Comparison of ENCODE assay signal across 25 cellular contexts in genomic region chr5:110855961-110856360, GRCh38.
DNase-seq lines count a peak whose midpoint lies in the region; ATAC-seq and TF ChIP-seq lines count a peak whose summit lies in the region.
"Had no signal": no experiment of that assay in that cellular context is flagged by ENCODE, and none has a peak within 500 bp of the region (broad histone marks: within the 10 kb centered on the region; RNA-seq: fewer than 3 reads in every experiment).

No MANE protein-coding gene starts in this region.

- TF ChIP-seq EP300 in sigmoid colon (IDR thresholded peaks at IDR 0.05), result no peak

- BruUV-seq in IMR-90 (replicated peaks; lab: Mats Ljungman, UMichigan), result no TSS peak

- 0 out of 3 replicates have a peak overlapping the region, but pooled peaks have one; percentile 45 for H2BK15ac ChIP-seq in IMR-90 (ENCODE audit: low read depth, low read length)

- H3K4ac ChIP-seq in IMR-90 (ENCODE audit: low read depth, low read length), result no peak overlapping the region

- no CpG with 5 or more reads among the region's 1 CpG for WGBS in IMR-90 (ENCODE audit: extremely low coverage in 2 of 2, insufficient read length in 1 of 2), 2 experiments
- WGBS in sigmoid colon, 2 donors, result 77% methylated on average over 1 of the region's 1 CpG

- no peak overlapping the region for H3K4me3 Mint-ChIP-seq in neural crest cell
- H3K4me3 Mint-ChIP-seq: CD14-positive monocyte; CD4-positive, alpha-beta memory T cell; CD4-positive, CD25-positive, alpha-beta regulatory T cell; CD8-positive, alpha-beta memory T cell had no signal

- H3K79me1 ChIP-seq in IMR-90 (ENCODE audit: low read depth in 1 of 2, low read length in 2 of 2), result no peaks in the 10 kb centered on the region

- H4K91ac ChIP-seq in IMR-90 (ENCODE audit: insufficient read depth, low read depth, low read length), result no peak overlapping the region

- no peak overlapping the region for H2AFZ ChIP-seq in IMR-90 (replicated peaks; ENCODE audit: low read length, poor library complexity)

- no peak for TF ChIP-seq RAD21 in IMR-90 (IDR thresholded peaks at IDR 0.05; ENCODE audit: low read length)

- POLR2A ChIA-PET in IMR-90 (lab: Charles Lee; ENCODE audit: unreplicated experiment), result no interaction called here

- no peak overlapping the region for H4K5ac ChIP-seq in IMR-90 (ENCODE audit: low read depth, low read length)

- H3K56ac ChIP-seq in IMR-90 (ENCODE audit: extremely low read depth, insufficient read depth, low read length), result no peak overlapping the region

- no peak overlapping the region for H3K18ac ChIP-seq in IMR-90 (ENCODE audit: low read depth, low read length)

- no peak overlapping the region for H2BK5ac ChIP-seq in IMR-90 (ENCODE audit: low read depth, low read length, poor library complexity, severe bottlenecking)

- TF ChIP-seq POLR2A in IMR-90 (IDR thresholded peaks at IDR 0.05; ENCODE audit: low read depth, low read length) (no peak), sigmoid colon (IDR thresholded peaks at IDR 0.05) (no peak)

- peaks cover 7% of the 10 kb centered on the region; the same call in 1 of the 2 replicates for H3K4me1 ChIP-seq in IMR-90 (ENCODE audit: control insufficient read depth, insufficient read depth, low read length)
- peaks cover 0 to 23% (median 8%) of the 10 kb centered on the region in 4 donors for H3K4me1 ChIP-seq in sigmoid colon
- H3K4me1 ChIP-seq: BE2C had no signal

- no peaks in the 10 kb centered on the region for H3K4me1 Mint-ChIP-seq in neural crest cell
- H3K4me1 Mint-ChIP-seq: CD14-positive monocyte; CD4-positive, alpha-beta memory T cell; CD4-positive, CD25-positive, alpha-beta regulatory T cell; CD8-positive, alpha-beta memory T cell had no signal

- H2BK20ac ChIP-seq in IMR-90 (ENCODE audit: low read depth, low read length), result no peak overlapping the region

- no peaks in the 10 kb centered on the region for H4K20me1 ChIP-seq in IMR-90 (ENCODE audit: insufficient read depth, low read length)
- H4K20me1 ChIP-seq: BLaER1 had no signal

- no peak for ATAC-seq in IMR-90 (ENCODE audit: low read depth)
- ATAC-seq: GM12878 had no signal

- H3K4me3 ChIP-seq in IMR-90 (ENCODE audit: insufficient read depth, low read depth, low read length) (no peak overlapping the region), sigmoid colon (no peak overlapping the region)
- H3K4me3 ChIP-seq: BLaER1, GM12878 had no signal

- H3K9ac ChIP-seq in IMR-90 (ENCODE audit: low read depth, low read length), result no peak overlapping the region
- H3K9ac ChIP-seq: BLaER1 had no signal

- H2AK9ac ChIP-seq in IMR-90 (replicated peaks; ENCODE audit: low read depth, low read length, poor library complexity), result no peak overlapping the region

- no peak overlapping the region for H2BK120ac ChIP-seq in IMR-90 (ENCODE audit: low read depth, low read length)

- in situ Hi-C loops in IMR-90 (cut with MboI; ENCODE audit: low sequenced_read_pairs), result no loop called here

- 0 out of 2 replicates have a peak, but pooled peaks cover 3% of the 10 kb centered on the region for H3K9me1 ChIP-seq in IMR-90 (ENCODE audit: insufficient read depth, low read length)

- dilution Hi-C loops in IMR-90 (cut with HindIII; ENCODE audit: low sequenced_read_pairs, unreplicated experiment), result no loop called here

- no peak overlapping the region for H3K4me2 ChIP-seq in IMR-90 (ENCODE audit: low read depth, low read length)
- H3K4me2 ChIP-seq: BLaER1 had no signal

- H3K36me3 ChIP-seq in IMR-90 (ENCODE audit: control insufficient read depth, insufficient read depth, low read length) (no peaks in the 10 kb centered on the region), sigmoid colon (no peaks in the 10 kb centered on the region)
- H3K36me3 ChIP-seq: BE2C, BLaER1 had no signal

- TF ChIP-seq CTCF in IMR-90 (conservative IDR thresholded peaks at IDR 0.05; ENCODE audit: low read depth, low read length), result no peak
- TF ChIP-seq CTCF in neural crest cell (conservative IDR thresholded peaks at IDR 0.05), result no peak
- TF ChIP-seq CTCF in sigmoid colon (IDR thresholded peaks at IDR 0.05), result no peak

- peaks cover 8% of the 10 kb centered on the region for H3K27me3 Mint-ChIP-seq in neural crest cell (ENCODE audit: low read depth)

- H3K27me3 ChIP-seq in IMR-90 (ENCODE audit: control insufficient read depth, insufficient read depth, low read length), result no peaks in the 10 kb centered on the region
- no peaks in the 10 kb centered on the region for H3K27me3 ChIP-seq in sigmoid colon
- H3K27me3 ChIP-seq: BE2C, BLaER1 had no signal

- no peak for DNase-seq in IMR-90
- DNase-seq in LHCN-M2 (ENCODE audit: low read depth), result peak; percentile 66
- DNase-seq in neural crest cell (ENCODE audit: low read depth, low spot score), result no peak
- no peak for DNase-seq in OCI-M1 (lab: John Stamatoyannopoulos, UW)
- DNase-seq in sigmoid colon, result no peak
- no peak for DNase-seq in NCI-H187 (lab: John Stamatoyannopoulos, UW)
- DNase-seq in HUDEP-2 (lab: John Stamatoyannopoulos, UW; ENCODE audit: unreplicated experiment in 76 of 76), result no peak
- DNase-seq: 8988T; ACHN; BE2C; C1 segment of cervical spinal cord; CD4-positive, alpha-beta memory T cell; CD4-positive, CD25-positive, alpha-beta regulatory T cell; CD8-positive, alpha-beta memory T cell; COR-L47; DMS 273 treated with DMSO at 0.1 percent for 48 hours; DMS153; DMS53; DMS79; DND-41; EL; GDM1 had no signal

- H3K27ac ChIP-seq in IMR-90 (ENCODE audit: insufficient read depth, low read length) (no peak overlapping the region), sigmoid colon (no peak overlapping the region)
- H3K27ac ChIP-seq: BLaER1 had no signal

- H3K36me3 Mint-ChIP-seq in neural crest cell (ENCODE audit: low read depth), result no peaks in the 10 kb centered on the region
- H3K36me3 Mint-ChIP-seq: CD14-positive monocyte; CD4-positive, alpha-beta memory T cell; CD4-positive, CD25-positive, alpha-beta regulatory T cell; CD8-positive, alpha-beta memory T cell had no signal

- H3K9me3 ChIP-seq in IMR-90 (ENCODE audit: control insufficient read depth, insufficient read depth, low read length), result no peaks in the 10 kb centered on the region
- H3K9me3 ChIP-seq in sigmoid colon, result no peaks in the 10 kb centered on the region
- H3K9me3 ChIP-seq: BE2C, BLaER1 had no signal

- intact Hi-C loops in IMR-90 (cut with micrococcal nuclease) (no loop called here), sigmoid colon (cut with DNase I) (no loop called here)

- no peaks in the 10 kb centered on the region for H3K9me3 Mint-ChIP-seq in neural crest cell

- H3K23ac ChIP-seq in IMR-90 (ENCODE audit: low read depth, low read length), result no peak overlapping the region

- CTCF ChIA-PET in IMR-90 (lab: Yijun Ruan, JAX), result interaction anchor here (0.7 kb wide), 1 partner anchor 10 kb away, joined by 3 read pairs; no protein-coding TSS in a partner anchor

- no peak overlapping the region for H4K8ac ChIP-seq in IMR-90 (ENCODE audit: low read depth in 2 of 2, low read length in 2 of 2)

- H2AK5ac ChIP-seq in IMR-90 (ENCODE audit: low read depth, low read length), result no peak overlapping the region; the same call in 1 of the 2 replicates

- H3K27ac Mint-ChIP-seq in neural crest cell (ENCODE audit: unreplicated experiment), result peak overlapping the region; percentile 55
- H3K27ac Mint-ChIP-seq: CD14-positive monocyte; CD4-positive, alpha-beta memory T cell; CD8-positive, alpha-beta memory T cell had no signal

- no peak overlapping the region for H3K14ac ChIP-seq in IMR-90 (replicated peaks; ENCODE audit: low read depth, low read length)

TF ChIP-seq in IMR-90, 13 proteins besides CTCF, POLR2A, EP300 and RAD21:
- TF ChIP-seq USF2 (IDR thresholded peaks at IDR 0.05; ENCODE audit: low read depth, low read length), result no peak
- no peak for TF ChIP-seq RCOR1 (IDR thresholded peaks at IDR 0.05; ENCODE audit: insufficient replicate concordance, low read length)
- TF ChIP-seq NFE2L2 (IDR thresholded peaks at IDR 0.05; ENCODE audit: low read depth, low read length), result no peak
- no peak for TF ChIP-seq CHD1 (IDR thresholded peaks at IDR 0.05; ENCODE audit: low read depth, low read length)
- TF ChIP-seq ELK1 (IDR thresholded peaks at IDR 0.05; ENCODE audit: borderline replicate concordance, low read depth, low read length), result no peak
- TF ChIP-seq FOS (IDR thresholded peaks at IDR 0.05; ENCODE audit: low read depth, low read length), result no peak
- no peak for TF ChIP-seq MAFK (IDR thresholded peaks at IDR 0.05; ENCODE audit: low read depth, low read length)
- no peak for TF ChIP-seq CEBPB (IDR thresholded peaks at IDR 0.05; ENCODE audit: low read depth, low read length)
- TF ChIP-seq MAZ (IDR thresholded peaks at IDR 0.05; ENCODE audit: borderline replicate concordance, low read depth, low read length), result no peak
- TF ChIP-seq RFX5 (IDR thresholded peaks at IDR 0.05; ENCODE audit: low read depth, low read length), result no peak
- TF ChIP-seq BHLHE40 (IDR thresholded peaks at IDR 0.05; ENCODE audit: low read depth, low read length), result no peak
